29 cellular contexts compared by ENCODE assay signal in the genomic region with DNA sequence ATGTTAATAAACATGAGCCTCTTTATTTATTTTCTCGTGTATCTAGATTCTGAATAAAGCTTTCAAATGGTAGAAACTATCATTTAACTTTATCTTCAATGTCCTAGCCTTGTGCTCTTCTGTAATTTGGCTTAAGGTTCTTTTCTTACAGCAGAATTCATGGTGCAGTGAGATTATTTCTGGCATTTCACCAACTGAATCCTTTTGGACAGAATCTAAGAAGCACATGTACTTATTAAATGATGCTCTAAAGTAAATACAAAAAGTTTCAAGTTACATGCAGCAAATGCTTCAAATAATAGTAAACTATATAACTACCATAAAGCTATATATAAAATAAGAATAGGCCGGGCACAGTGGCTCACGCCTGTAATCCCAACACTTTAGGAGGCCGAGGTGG.
"Had no signal": no experiment of that assay in that cellular context is flagged by ENCODE, and none has a peak within 500 bp of the region (broad histone marks: within the 10 kb centered on the region; RNA-seq: fewer than 3 reads in every experiment).

No MANE protein-coding gene starts in this region.

- H3K36me3 ChIP-seq: adrenal gland, gastrocnemius medialis, heart left ventricle had no signal

- H3K27ac ChIP-seq: adrenal gland, body of pancreas, epithelial cell of prostate, esophagus squamous epithelium, foreskin keratinocyte, gastrocnemius medialis, heart left ventricle had no signal

- H3K4me1 ChIP-seq: adrenal gland, body of pancreas, esophagus squamous epithelium, foreskin keratinocyte, gastrocnemius medialis, heart left ventricle had no signal

- DNase-seq: activated CD4-positive, alpha-beta memory T cell treated with anti-CD3 and anti-CD28 coated beads for 36 hours; activated CD4-positive, alpha-beta T cell treated with anti-CD3 and anti-CD28 coated beads for 36 hours; activated CD4-positive, alpha-beta T cell treated with anti-CD3 and anti-CD28 coated beads, Interleukin-2, amount 10 ng/mL, durations not matched to agents 24 days and 14 days; activated CD4-positive, CD25-positive, alpha-beta regulatory T cell; activated CD4-positive, CD25-positive, alpha-beta regulatory T cell treated with anti-CD3 and anti-CD28 coated beads, Interleukin-2, amount 50 U/mL, for 72 hours; activated CD8-positive, alpha-beta memory T cell treated with anti-CD3 and anti-CD28 coated beads, Interleukin-2, amount 10 ng/mL, durations not matched to agents 7 days and 5 days; activated CD8-positive, alpha-beta memory T cell treated with anti-CD3 and anti-CD28 coated beads, Interleukin-2, amount 50 U/mL, for 4 hours; activated CD8-positive, alpha-beta T cell treated with anti-CD3 and anti-CD28 coated beads, Interleukin-2, amount 10 ng/mL, durations not matched to agents 7 days and 5 days; activated effector memory CD4-positive, alpha-beta T cell treated with anti-CD3 and anti-CD28 coated beads, Interleukin-2, amount 50 U/mL, for 16 hours; activated naive CD4-positive, alpha-beta T cell treated with anti-CD3 and anti-CD28 coated beads for 36 hours; activated naive CD8-positive, alpha-beta T cell treated with anti-CD3 and anti-CD28 coated beads for 36 hours; activated naive CD8-positive, alpha-beta T cell treated with anti-CD3 and anti-CD28 coated beads, Interleukin-2, amount 50 U/mL, for 24 hours; activated T-cell treated with anti-CD3 and anti-CD28 coated beads, Interleukin-2, amount 50 U/mL, for 1 hour; activated T-cell treated with anti-CD3 and anti-CD28 coated beads, Interleukin-2, amount 50 U/mL, for 48 hours; adrenal gland; amygdala; aorta; body of pancreas; caudate nucleus; cortex of kidney; dermis blood vessel endothelial cell; effector CD8-positive, alpha-beta T cell; esophagus squamous epithelium; foreskin keratinocyte; gastrocnemius medialis; glutamatergic neuron; heart left ventricle; T-helper 9 cell had no signal

- ATAC-seq: activated CD4-positive, alpha-beta T cell treated with anti-CD3 and anti-CD28 coated beads for 36 hours; activated CD8-positive, alpha-beta memory T cell treated with anti-CD3 and anti-CD28 coated beads, Interleukin-2, amount 10 ng/mL, durations not matched to agents 7 days and 5 days; activated CD8-positive, alpha-beta T cell treated with anti-CD3 and anti-CD28 coated beads, Interleukin-2, amount 10 ng/mL, durations not matched to agents 7 days and 5 days; activated naive CD8-positive, alpha-beta T cell treated with anti-CD3 and anti-CD28 coated beads, Interleukin-2, amount 50 U/mL, for 24 hours; body of pancreas; foreskin keratinocyte; gastrocnemius medialis; heart left ventricle had no signal

- H3K9me3 ChIP-seq: adrenal gland, body of pancreas, esophagus squamous epithelium, gastrocnemius medialis, heart left ventricle had no signal

- H3K27me3 ChIP-seq: adrenal gland, body of pancreas, esophagus squamous epithelium, foreskin keratinocyte, gastrocnemius medialis, heart left ventricle had no signal

- H3K4me3 ChIP-seq: adrenal gland, body of pancreas, esophagus squamous epithelium, gastrocnemius medialis, heart left ventricle had no signal
